Comparison of ENCODE assay signal across 18 cellular contexts in the genomic region with DNA sequence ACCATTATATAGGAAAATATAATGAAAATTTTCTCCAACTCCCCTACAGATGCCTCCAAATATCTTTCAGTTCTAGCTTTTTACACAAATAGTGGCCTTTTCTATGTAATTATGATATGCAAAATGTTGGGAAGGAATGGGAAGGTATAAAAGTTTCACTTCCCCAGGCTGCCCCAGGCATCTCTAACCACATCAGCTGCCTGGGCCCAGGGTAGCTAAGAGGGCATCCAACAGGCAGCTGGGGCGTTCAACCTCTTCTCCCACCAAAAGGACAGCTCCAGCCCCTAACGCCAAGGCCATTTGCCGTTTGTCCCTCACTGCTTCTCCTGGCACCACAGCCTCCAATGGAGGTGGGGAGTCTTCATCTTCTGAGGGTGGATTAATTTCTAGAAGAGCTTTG.
"Had no signal": no experiment of that assay in that cellular context is flagged by ENCODE, and none has a peak within 500 bp of the region (broad histone marks: within the 10 kb centered on the region; RNA-seq: fewer than 3 reads in every experiment).

No MANE protein-coding gene starts in this region.

- H3K36me3 ChIP-seq: gastroesophageal sphincter, heart right ventricle, neutrophil, pancreas, right lobe of liver, tibial nerve, uterus had no signal

- H3K27me3 ChIP-seq: gastroesophageal sphincter, pancreas, right lobe of liver, uterus had no signal

- H3K9me3 Mint-ChIP-seq: dendritic cell treated with granulocyte-macrophage colony-stimulating factor and Interleukin-4, amounts not matched to agents 40 ng/mL and 50 ng/mL, for 4 days; natural killer cell treated with Interleukin-12 subunit alpha and Interleukin-12 subunit beta and Interleukin-15 and Interleukin-18, amount 100 ng/mL, for 72 hours; stimulated activated naive CD8-positive, alpha-beta T cell treated with anti-CD3 and anti-CD28 coated beads, Interleukin-15, Interleukin-2, amounts not matched to agents 100 ng/mL and 50 ng/mL, for 24 hours had no signal

- ATAC-seq: esophagus mucosa; gastroesophageal sphincter; heart right ventricle; natural killer cell treated with Interleukin-12 subunit alpha and Interleukin-12 subunit beta and Interleukin-15 and Interleukin-18, amount 100 ng/mL, for 72 hours; right lobe of liver had no signal

- H3K36me3 Mint-ChIP-seq: activated naive CD8-positive, alpha-beta T cell; natural killer cell treated with Interleukin-12 subunit alpha and Interleukin-12 subunit beta and Interleukin-15 and Interleukin-18, amount 100 ng/mL, for 72 hours had no signal

- H3K9me3 ChIP-seq: neutrophil, pancreas, right lobe of liver, uterus had no signal

- H3K27ac Mint-ChIP-seq: activated naive CD8-positive, alpha-beta T cell; dendritic cell treated with granulocyte-macrophage colony-stimulating factor and Interleukin-4, amounts not matched to agents 40 ng/mL and 50 ng/mL, for 4 days; natural killer cell treated with Interleukin-12 subunit alpha and Interleukin-12 subunit beta and Interleukin-15 and Interleukin-18, amount 100 ng/mL, for 72 hours; stimulated activated naive CD8-positive, alpha-beta T cell treated with anti-CD3 and anti-CD28 coated beads, Interleukin-15, Interleukin-2, amounts not matched to agents 100 ng/mL and 50 ng/mL, for 24 hours had no signal

- DNase-seq: activated CD4-positive, alpha-beta T cell treated with anti-CD3 and anti-CD28 coated beads, Interleukin-2, amount 50 U/mL, for 48 hours; effector CD8-positive, alpha-beta T cell; heart right ventricle; mesenchymal stem cell; pancreas; right lobe of liver; small intestine; stimulated activated CD4-positive, alpha-beta T cell treated with anti-CD3 and anti-CD28 coated beads, Interleukin-15, amount 100 ng/mL, for 24 hours; stimulated activated CD4-positive, alpha-beta T cell treated with anti-CD3 and anti-CD28 coated beads, Interleukin-2, amount 100 ng/mL, for 48 hours; uterus had no signal

- H3K4me3 ChIP-seq: gastroesophageal sphincter, pancreas, tibial nerve, uterus had no signal

- H3K4me1 ChIP-seq: pancreas, uterus had no signal

- H3K27ac ChIP-seq: gastroesophageal sphincter, heart right ventricle, neutrophil, pancreas, right lobe of liver, tibial nerve had no signal

- H3K4me3 Mint-ChIP-seq: activated naive CD8-positive, alpha-beta T cell; dendritic cell treated with granulocyte-macrophage colony-stimulating factor and Interleukin-4, amounts not matched to agents 40 ng/mL and 50 ng/mL, for 4 days; natural killer cell treated with Interleukin-12 subunit alpha and Interleukin-12 subunit beta and Interleukin-15 and Interleukin-18, amount 100 ng/mL, for 72 hours; stimulated activated naive CD8-positive, alpha-beta T cell treated with anti-CD3 and anti-CD28 coated beads, Interleukin-15, Interleukin-2, amounts not matched to agents 100 ng/mL and 50 ng/mL, for 24 hours had no signal
